In the genomic region with DNA sequence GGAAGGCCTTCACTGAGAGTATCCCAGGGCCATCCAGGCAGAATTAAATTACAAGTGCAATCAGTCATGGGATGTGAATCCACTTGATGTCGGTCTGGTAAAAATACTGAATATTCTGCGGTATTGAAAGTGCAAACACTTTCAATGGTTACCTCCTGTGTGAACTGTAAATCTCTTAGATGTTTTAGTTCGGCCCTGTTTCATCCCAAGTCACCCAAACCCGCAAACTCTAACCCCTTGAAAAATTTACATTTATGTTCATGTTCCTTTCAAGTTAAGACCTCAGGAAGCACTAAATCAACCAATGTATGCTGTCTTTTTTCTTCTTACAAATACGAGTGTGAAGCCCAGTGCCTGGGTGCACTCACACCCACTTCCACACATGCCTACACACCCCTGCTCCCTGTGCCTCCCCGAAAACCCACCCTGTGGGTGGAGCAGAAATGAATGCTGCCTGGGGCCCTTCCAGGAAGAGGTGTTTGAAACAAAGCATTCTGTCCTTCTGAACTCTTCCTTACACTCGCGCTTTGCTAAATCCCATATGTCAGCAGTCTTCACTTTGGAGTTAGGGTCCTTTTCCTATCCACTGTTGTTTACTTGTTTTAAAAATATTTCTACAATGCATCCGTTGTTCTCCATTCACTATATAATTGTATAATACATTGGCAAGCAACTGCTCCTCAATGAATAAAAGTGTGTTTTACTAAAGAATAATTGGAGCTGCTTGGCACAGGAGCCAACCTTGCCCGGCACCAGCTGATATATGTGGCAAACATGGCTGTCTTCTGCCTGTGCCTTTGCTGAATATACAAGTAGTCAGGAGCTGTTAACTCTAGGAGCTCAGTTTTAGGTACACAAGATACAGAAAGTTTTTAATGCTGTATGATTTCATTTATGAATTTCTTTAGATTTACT, we compare ENCODE assay signal across 12 cellular contexts.
DNase-seq lines count a peak whose midpoint lies in the region; ATAC-seq, FAIRE-seq and TF ChIP-seq lines count a peak whose summit lies in the region.
"Had no signal": no experiment of that assay in that cellular context is flagged by ENCODE, and none has a peak within 500 bp of the region (broad histone marks: within the 10 kb centered on the region; RNA-seq: fewer than 3 reads in every experiment).

No MANE protein-coding gene starts in this region.

- no peak overlapping the region for H2BK15ac ChIP-seq in neuronal stem cell (ENCODE audit: low read length)

- H2BK12ac ChIP-seq in neuronal stem cell (ENCODE audit: low read length): no peak overlapping the region

- RAD21 ChIA-PET in GM12878 (lab: Charles Lee; ENCODE audit: unreplicated experiment): interaction anchor here (0.9 to 1.2 kb wide), 2 partner anchors 10 to 13 kb away, joined by 3 read pairs; no protein-coding TSS in a partner anchor

- H3K4me1 ChIP-seq in GM12878 (ENCODE audit: control insufficient read depth, insufficient read depth, low read length): peaks cover 29% of the 10 kb centered on the region
- peaks cover 12 to 17% of the 10 kb centered on the region in 2 donors for H3K4me1 ChIP-seq in neuronal stem cell (ENCODE audit: control insufficient read depth in 2 of 2, insufficient read depth in 1 of 2, low read depth in 1 of 2, low read length in 2 of 2)
- peaks cover 0 to 5% of the 10 kb centered on the region in 2 donors for H3K4me1 ChIP-seq in kidney (ENCODE audit: control insufficient read depth in 1 of 2, insufficient read depth in 1 of 2, low read depth in 1 of 2, low read length in 2 of 2)
- H3K4me1 ChIP-seq: psoas muscle had no signal

- H3K27ac Mint-ChIP-seq in nephron: peak overlapping the region; percentile 66 to 81 (median 66)

- FAIRE-seq in GM12878 (lab: Jason Lieb, UNC) (no peak), GM19239 (lab: Jason Lieb, UNC) (no peak), kidney (lab: Jason Lieb, UNC) (no peak)
- FAIRE-seq: bronchial epithelial cell had no signal

- H3K4me3 ChIP-seq in SK-N-MC (0 out of 2 replicates have a peak overlapping the region, but pooled peaks have one; percentile 5), GM12878 (no peak overlapping the region), neuronal stem cell (ENCODE audit: low read length in 2 of 2) (no peak overlapping the region), kidney (ENCODE audit: low read length in 2 of 2) (no peak overlapping the region)
- H3K4me3 ChIP-seq: psoas muscle had no signal

- TSS peak; percentile 3 for BruUV-seq in GM12878 (replicated peaks; lab: Mats Ljungman, UMichigan)

- no peak for TF ChIP-seq EP300 in GM12878 (IDR thresholded peaks at IDR 0.05; ENCODE audit: borderline replicate concordance in 1 of 2, control insufficient read depth in 1 of 2, low read depth in 2 of 2, low read length in 2 of 2)

- no peaks in the 10 kb centered on the region for H3K9me3 Mint-ChIP-seq in nephron

- CTCF ChIA-PET in GM12878 (lab: Yijun Ruan, JAX): interaction anchor here (0.9 to 1.1 kb wide), 2 partner anchors 10 to 41 kb away, joined by 3 to 5 read pairs; no protein-coding TSS in a partner anchor

- no peak overlapping the region for H2BK5ac ChIP-seq in neuronal stem cell (ENCODE audit: low read length)

- DNase-seq in Daoy (ENCODE audit: low read depth) (peak; percentile 24), SK-N-MC (ENCODE audit: low read depth, low spot score) (no peak), GM12878 (ENCODE audit: low read depth, low spot score) (no peak), GM19239 (ENCODE audit: insufficient read length, low spot score) (no peak), neuronal stem cell (ENCODE audit: low spot score) (no peak), kidney (no peak)
- DNase-seq: activated CD8-positive, alpha-beta memory T cell treated with anti-CD3 and anti-CD28 coated beads, Interleukin-2, amount 50 U/mL, for 48 hours; mesendoderm; psoas muscle had no signal

- peaks cover 27% of the 10 kb centered on the region for H3K79me2 ChIP-seq in GM12878 (ENCODE audit: control insufficient read depth, insufficient read depth, low read length)

- intact Hi-C loops in GM12878 (cut with micrococcal nuclease; ENCODE audit: unreplicated experiment): no loop called here
- intact Hi-C loops in kidney (cut with DNase I): no loop called here

- no peak for TF ChIP-seq RAD21 in GM12878 (IDR thresholded peaks at IDR 0.05; ENCODE audit: insufficient read depth, low read depth, low read length)

- peaks cover 30% of the 10 kb centered on the region for H3K36me3 Mint-ChIP-seq in nephron (ENCODE audit: low read depth)

- H3K27me3 Mint-ChIP-seq in nephron (ENCODE audit: low read depth): no peaks in the 10 kb centered on the region

- H3K4ac ChIP-seq in neuronal stem cell (ENCODE audit: low read length): no peak overlapping the region

- H2BK120ac ChIP-seq in neuronal stem cell (ENCODE audit: low read depth, low read length): no peak overlapping the region

- H3K18ac ChIP-seq in neuronal stem cell (ENCODE audit: low read length): no peak overlapping the region

- no peaks in the 10 kb centered on the region for H3K79me1 ChIP-seq in neuronal stem cell (ENCODE audit: low read depth, low read length)

- no peaks in the 10 kb centered on the region for H4K20me1 ChIP-seq in GM12878 (ENCODE audit: control insufficient read depth, insufficient read depth)

- H2AFZ ChIP-seq in GM12878 (ENCODE audit: control insufficient read depth, low read depth, low read length): no peak overlapping the region
- no peak overlapping the region for H2AFZ ChIP-seq in neuronal stem cell (ENCODE audit: low read length)

- no peak overlapping the region for H4K8ac ChIP-seq in neuronal stem cell (ENCODE audit: low read depth, low read length)

- H4K91ac ChIP-seq in neuronal stem cell (ENCODE audit: low read depth, low read length, poor library complexity): no peak overlapping the region

- H3K27me3 ChIP-seq in GM12878 (replicated peaks in 1 of 2; ENCODE audit: control insufficient read depth in 2 of 2, insufficient read depth in 2 of 2, low read length in 1 of 2): no peaks in the 10 kb centered on the region
- H3K27me3 ChIP-seq in neuronal stem cell (ENCODE audit: control insufficient read depth in 3 of 3, insufficient read depth in 3 of 3, low read depth in 1 of 3, low read length in 3 of 3): no peaks in the 10 kb centered on the region

- no peak overlapping the region for H2AK5ac ChIP-seq in neuronal stem cell (ENCODE audit: low read depth, low read length)

- H3K23ac ChIP-seq in neuronal stem cell (ENCODE audit: low read depth, low read length, poor library complexity): no peak overlapping the region

- H3K36me3 ChIP-seq in SK-N-MC (ENCODE audit: insufficient read depth, low read length) (peaks cover 10% of the 10 kb centered on the region), GM12878 (ENCODE audit: control insufficient read depth in 2 of 2, insufficient read depth in 2 of 2, low read length in 1 of 2) (peaks cover 2 to 4% of the 10 kb centered on the region in 2 experiments; a peak in 3 of 4 replicates), neuronal stem cell (replicated peaks in 1 of 2; ENCODE audit: control insufficient read depth in 2 of 2, insufficient read depth in 2 of 2, low read length in 2 of 2) (peaks cover 5 to 95% of the 10 kb centered on the region in 2 donors), kidney (ENCODE audit: control insufficient read depth in 1 of 2, insufficient read depth in 2 of 2, low read length in 2 of 2) (no peaks in the 10 kb centered on the region)

- no peak overlapping the region for H3K4me3 Mint-ChIP-seq in nephron

- H3K9me3 ChIP-seq in SK-N-MC (ENCODE audit: low read depth, low read length): no peaks in the 10 kb centered on the region
- no peaks in the 10 kb centered on the region for H3K9me3 ChIP-seq in GM12878 (replicated peaks; ENCODE audit: control insufficient read depth, insufficient read depth, low read length)
- H3K9me3 ChIP-seq in neuronal stem cell (replicated peaks in 1 of 2; ENCODE audit: control insufficient read depth in 2 of 2, insufficient read depth in 1 of 2, low read depth in 1 of 2, low read length in 2 of 2): no peaks in the 10 kb centered on the region
- H3K9me3 ChIP-seq in kidney (ENCODE audit: control insufficient read depth in 1 of 2, low read length in 2 of 2): no peaks in the 10 kb centered on the region
- H3K9me3 ChIP-seq: psoas muscle had no signal

- in situ Hi-C loops in GM12878 (cut with MboI): no loop called here

- H3K4me1 Mint-ChIP-seq in nephron: peaks cover 69% of the 10 kb centered on the region

- H3K4me2 ChIP-seq in GM12878 (ENCODE audit: control insufficient read depth, insufficient read depth): no peak overlapping the region
- H3K4me2 ChIP-seq in neuronal stem cell (ENCODE audit: insufficient read depth, low read length, poor library complexity, severe bottlenecking): no peak overlapping the region
- H3K4me2 ChIP-seq: KMS-11 had no signal

- SMC1A ChIA-PET in GM12878 (lab: Charles Lee; ENCODE audit: uncharacterized antibody, unreplicated experiment): interaction anchor here (0.9 to 1.5 kb wide), 6 partner anchors 8 to 36 kb away, joined by 3 to 6 read pairs (median 3); no protein-coding TSS in a partner anchor

- H3K27ac ChIP-seq in SK-N-MC (peak overlapping the region; percentile 25), GM12878 (ENCODE audit: control insufficient read depth, insufficient read depth) (no peak overlapping the region), neuronal stem cell (replicated peaks; ENCODE audit: low read length) (no peak overlapping the region), kidney (ENCODE audit: low read depth in 2 of 2, low read length in 2 of 2) (no peak overlapping the region)
- H3K27ac ChIP-seq: KMS-11, psoas muscle had no signal

- no peak for ATAC-seq in GM12878
- ATAC-seq: psoas muscle had no signal

- H3K9ac ChIP-seq in SK-N-MC (ENCODE audit: insufficient read length): no peak overlapping the region
- no peak overlapping the region for H3K9ac ChIP-seq in GM12878 (ENCODE audit: control insufficient read depth, insufficient read depth, low read length)
- H3K9ac ChIP-seq in neuronal stem cell (ENCODE audit: low read depth, low read length, poor library complexity): no peak overlapping the region
- no peak overlapping the region for H3K9ac ChIP-seq in kidney (ENCODE audit: low read length in 2 of 2)
- H3K9ac ChIP-seq: KMS-11 had no signal

- TF ChIP-seq CTCF in GM12878 (IDR thresholded peaks at IDR 0.05 in 2 of 3, conservative IDR thresholded peaks at IDR 0.05 in 1 of 3; ENCODE audit: control insufficient read depth in 2 of 3, extremely low read depth in 1 of 3, insufficient read depth in 1 of 3, low read depth in 3 of 3, low read length in 3 of 3) (no peak), nephron (IDR thresholded peaks at IDR 0.05; ENCODE audit: unreplicated experiment in 3 of 3) (no peak), kidney (IDR thresholded peaks at IDR 0.05; ENCODE audit: borderline replicate concordance, extremely low read depth, insufficient read depth) (no peak)

- no peak for TF ChIP-seq POLR2A in GM12878 (IDR thresholded peaks at IDR 0.05; ENCODE audit: low read depth, low read length)

- POLR2A ChIA-PET in GM12878 (lab: Charles Lee): interaction anchor here (1.2 kb wide), 1 partner anchor 13 kb away, joined by 3 read pairs; no protein-coding TSS in a partner anchor

- 73% methylated on average over 10 of the region's 10 CpGs for WGBS in GM12878 (ENCODE audit: insufficient coverage, insufficient replicate concordance, low lambda C conversion rate, missing lambda C conversion rate)
- whole genome bisulfite sequencing in neuronal stem cell (ENCODE audit: extremely low coverage in 2 of 2, insufficient read length in 2 of 2, insufficient replicate concordance in 1 of 2), 2 donors: no CpG with 5 or more reads among the region's 10 CpGs

- no peak overlapping the region for H3K14ac ChIP-seq in neuronal stem cell (ENCODE audit: low read length)
